ENCODE assay signal across 32 cellular contexts in genomic region chr18:37284260-37284659, GRCh38.
"Had no signal": no experiment of that assay in that cellular context is flagged by ENCODE, and none has a peak within 500 bp of the region (broad histone marks: within the 10 kb centered on the region; RNA-seq: fewer than 3 reads in every experiment).

No MANE protein-coding gene starts in this region.

- DNase-seq: activated B cell treated with CpG ODN at 0.5 μM for 24 hours; activated CD4-positive, alpha-beta memory T cell treated with anti-CD3 and anti-CD28 coated beads for 36 hours; activated CD4-positive, alpha-beta T cell treated with anti-CD3 and anti-CD28 coated beads for 4 hours; activated CD4-positive, alpha-beta T cell treated with anti-CD3 and anti-CD28 coated beads, Interleukin-2, amount 10 ng/mL, durations not matched to agents 24 days and 14 days; activated CD4-positive, alpha-beta T cell treated with anti-CD3 and anti-CD28 coated beads, Interleukin-2, amount 50 U/mL, for 1 hour; activated CD4-positive, alpha-beta T cell treated with anti-CD3 and anti-CD28 coated beads, Interleukin-2, amount 50 U/mL, for 4 hours; activated CD4-positive, CD25-positive, alpha-beta regulatory T cell treated with anti-CD3 and anti-CD28 coated beads, Interleukin-2, amount 50 U/mL, for 72 hours; activated CD8-positive, alpha-beta memory T cell treated with anti-CD3 and anti-CD28 coated beads, Interleukin-2, amount 50 U/mL, for 4 hours; activated CD8-positive, alpha-beta T cell treated with anti-CD3 and anti-CD28 coated beads for 36 hours; activated effector memory CD4-positive, alpha-beta T cell treated with anti-CD3 and anti-CD28 coated beads, Interleukin-2, amount 50 U/mL, for 16 hours; activated gamma-delta T cell treated with Interleukin-2 at 50 U/mL for 16 hours; activated naive CD4-positive, alpha-beta T cell; activated naive CD4-positive, alpha-beta T cell treated with anti-CD3 and anti-CD28 coated beads for 36 hours; activated naive CD4-positive, alpha-beta T cell treated with anti-CD3 and anti-CD28 coated beads, Interleukin-2, amount 50 U/mL, for 16 hours; activated naive CD8-positive, alpha-beta T cell treated with anti-CD3 and anti-CD28 coated beads for 36 hours; activated T-cell treated with anti-CD3 and anti-CD28 coated beads for 4 hours; activated T-cell treated with anti-CD3 and anti-CD28 coated beads, Interleukin-2, amount 50 U/mL, for 1 hour; activated T-cell treated with anti-CD3 and anti-CD28 coated beads, Interleukin-2, amount 50 U/mL, for 4 hours; activated T-cell treated with anti-CD3 and anti-CD28 coated beads, Interleukin-2, amount 50 U/mL, for 72 hours; adrenal gland; amniotic stem cell; aorta; body of pancreas; brain microvascular endothelial cell; central memory CD4-positive, alpha-beta T cell; T-helper 1 cell; T-helper 2 cell; T-helper 9 cell had no signal

- H3K9me3 ChIP-seq: adrenal gland, body of pancreas, breast epithelium had no signal

- H3K4me3 ChIP-seq: adrenal gland, body of pancreas, breast epithelium had no signal

- H3K27ac ChIP-seq: adrenal gland, body of pancreas, brain microvascular endothelial cell, breast epithelium, VCaP had no signal

- H3K36me3 ChIP-seq: adrenal gland, brain microvascular endothelial cell, breast epithelium had no signal

- ATAC-seq: activated CD8-positive, alpha-beta T cell treated with anti-CD3 and anti-CD28 coated beads for 36 hours; activated naive CD4-positive, alpha-beta T cell treated with anti-CD3 and anti-CD28 coated beads, Interleukin-2, amount 50 U/mL, for 72 hours; activated T-cell treated with anti-CD3 and anti-CD28 coated beads, Interleukin-2, amount 50 U/mL, for 4 hours; activated T-cell treated with anti-CD3 and anti-CD28 coated beads, Interleukin-2, amount 50 U/mL, for 72 hours; activated T-helper 17 cell treated with anti-CD3 and anti-CD28 coated beads, Interleukin-2, amount 50 U/mL, for 72 hours; body of pancreas had no signal

- H3K4me1 ChIP-seq: adrenal gland, body of pancreas, breast epithelium had no signal

- H3K27me3 ChIP-seq: adrenal gland, body of pancreas, brain microvascular endothelial cell, breast epithelium had no signal
